8 cellular contexts compared by ENCODE assay signal in genomic region chr11:58577441-58578135, GRCh38. TPM values are rescaled to one million over a fixed set of nuclear protein-coding genes. Genes with fewer than 3 reads are reported as not detected.
DNase-seq lines count a peak whose midpoint lies in the region; ATAC-seq and TF ChIP-seq lines count a peak whose summit lies in the region.

No MANE protein-coding gene starts in this region.

- H3K9me2 ChIP-seq in DOHH2 (replicated peaks; ENCODE audit: control insufficient read depth, low read length) = no peaks in the 10 kb centered on the region

- peaks cover 8 to 27% of the 10 kb centered on the region in 2 experiments; a peak in 3 of 4 replicates for H3K79me1 ChIP-seq in IMR-90 (ENCODE audit: low read depth in 1 of 2, low read length in 2 of 2)

- peak overlapping the region; percentile 91 for H2BK120ac ChIP-seq in IMR-90 (ENCODE audit: low read depth, low read length)

- peak overlapping the region; percentile 92 for H3K4me3 ChIP-seq in DOHH2 (ENCODE audit: low read length)
- peak overlapping the region; percentile 61 for H3K4me3 ChIP-seq in IMR-90 (ENCODE audit: insufficient read depth, low read depth, low read length)
- H3K4me3 ChIP-seq in body of pancreas = peak overlapping the region; percentile 11 to 71

- no peaks in the 10 kb centered on the region for H3K27me3 ChIP-seq in DOHH2 (ENCODE audit: control insufficient read depth, low read length)
- H3K27me3 ChIP-seq in IMR-90 (ENCODE audit: control insufficient read depth, insufficient read depth, low read length) = no peaks in the 10 kb centered on the region
- no peaks in the 10 kb centered on the region for H3K27me3 ChIP-seq in body of pancreas

- H2BK5ac ChIP-seq in IMR-90 (ENCODE audit: low read depth, low read length, poor library complexity, severe bottlenecking) = peak overlapping the region; percentile 94

- TF ChIP-seq RAD21 in IMR-90 (IDR thresholded peaks at IDR 0.05; ENCODE audit: low read length) = no peak

- dilution Hi-C loops in IMR-90 (cut with HindIII; ENCODE audit: low sequenced_read_pairs, unreplicated experiment) = no loop called here

- 0% methylated on average over 9 of the region's 22 CpGs; no CpG with 5 or more reads in 1 of the 2 experiments for WGBS in IMR-90 (ENCODE audit: extremely low coverage in 2 of 2, insufficient read length in 1 of 2), 2 experiments
- 0% methylated on average over 17 to 22 of the region's 22 CpGs for WGBS in body of pancreas, 2 donors

- H3K14ac ChIP-seq in IMR-90 (replicated peaks; ENCODE audit: low read depth, low read length) = peak overlapping the region; percentile 94

- H2AFZ ChIP-seq in IMR-90 (replicated peaks; ENCODE audit: low read length, poor library complexity) = peak overlapping the region; percentile 85

- no peaks in the 10 kb centered on the region for H3K9me3 ChIP-seq in DOHH2 (ENCODE audit: control insufficient read depth, insufficient read depth, low read length)
- no peaks in the 10 kb centered on the region for H3K9me3 ChIP-seq in IMR-90 (ENCODE audit: control insufficient read depth, insufficient read depth, low read length)
- no peaks in the 10 kb centered on the region for H3K9me3 ChIP-seq in body of pancreas

- H3K9me1 ChIP-seq in IMR-90 (ENCODE audit: insufficient read depth, low read length) = peaks cover 5% of the 10 kb centered on the region; the same call in 1 of the 2 replicates

- peaks cover 78% of the 10 kb centered on the region for H3K79me2 ChIP-seq in DOHH2 (ENCODE audit: control insufficient read depth, low read length)

- peak; percentile 97 for DNase-seq in IMR-90
- DNase-seq in T1000 (lab: John Stamatoyannopoulos, UW) = peak; percentile 53
- peak in 2 of 4 donors; percentile 54 to 63 for DNase-seq in body of pancreas
- peak; percentile 92 for DNase-seq in iris pigment epithelial cell (ENCODE audit: low read depth)
- DNase-seq in stimulated activated CD4-positive, alpha-beta T cell treated with anti-CD3 and anti-CD28 coated beads, Interleukin-1b, Interleukin-23, amount 100 ng/mL, for 48 hours = peak; percentile 83
- DNase-seq in DMS153 (lab: John Stamatoyannopoulos, UW) = no peak

- intact Hi-C loops in IMR-90 (cut with micrococcal nuclease) (loop anchor here (1.0 to 10.0 kb wide), 6 partner anchors 53 to 977 kb away; partner anchors contain the start of gene FAM111A), body of pancreas (cut with DNase I) (no loop called here)

- H3K4me1 ChIP-seq in DOHH2 (ENCODE audit: control insufficient read depth, low read length) = peaks cover 53% of the 10 kb centered on the region
- H3K4me1 ChIP-seq in IMR-90 (ENCODE audit: control insufficient read depth, insufficient read depth, low read length) = peaks cover 15% of the 10 kb centered on the region
- H3K4me1 ChIP-seq in body of pancreas = peaks cover 64% of the 10 kb centered on the region

- H3K4me2 ChIP-seq in DOHH2 (ENCODE audit: low read length) = peak overlapping the region; percentile 95
- H3K4me2 ChIP-seq in IMR-90 (ENCODE audit: low read depth, low read length) = peak overlapping the region; percentile 74

- peak overlapping the region; percentile 100 for H2AK9ac ChIP-seq in IMR-90 (replicated peaks; ENCODE audit: low read depth, low read length, poor library complexity)

- H4K8ac ChIP-seq in IMR-90 (ENCODE audit: low read depth in 2 of 2, low read length in 2 of 2) = peak overlapping the region; percentile 88 to 93

- H3K36me3 ChIP-seq in DOHH2 (ENCODE audit: control insufficient read depth, low read length) = peaks cover 61% of the 10 kb centered on the region
- H3K36me3 ChIP-seq in IMR-90 (ENCODE audit: control insufficient read depth, insufficient read depth, low read length) = no peaks in the 10 kb centered on the region
- no peaks in the 10 kb centered on the region for H3K36me3 ChIP-seq in body of pancreas (replicated peaks in 1 of 2; ENCODE audit: insufficient read depth in 1 of 2, low read depth in 2 of 2)

- ATAC-seq in GM21528 (IDR thresholded peaks at IDR 0.05; ENCODE audit: low FRiP score, unreplicated experiment) = peak; percentile 51
- no peak; the same call in 1 of the 2 replicates for ATAC-seq in IMR-90 (ENCODE audit: low read depth)
- ATAC-seq in body of pancreas = no peak

- peak overlapping the region; percentile 94 for H4K91ac ChIP-seq in IMR-90 (ENCODE audit: insufficient read depth, low read depth, low read length)

- peak overlapping the region; percentile 78 for H3K18ac ChIP-seq in IMR-90 (ENCODE audit: low read depth, low read length)

- H3K27ac ChIP-seq in DOHH2 (ENCODE audit: low read depth, low read length) (peak overlapping the region; percentile 96), IMR-90 (ENCODE audit: insufficient read depth, low read length) (peak overlapping the region; percentile 92), body of pancreas (peak overlapping the region; percentile 98 to 100 (median 100))

- peak overlapping the region; percentile 54 for H2BK20ac ChIP-seq in IMR-90 (ENCODE audit: low read depth, low read length)

- H4K20me1 ChIP-seq in DOHH2 (ENCODE audit: control insufficient read depth, insufficient read depth, low read depth, low read length) = peaks cover 23% of the 10 kb centered on the region
- H4K20me1 ChIP-seq in IMR-90 (ENCODE audit: insufficient read depth, low read length) = peaks cover 7% of the 10 kb centered on the region

- TF ChIP-seq CTCF in DOHH2 (IDR thresholded peaks at IDR 0.05; ENCODE audit: low read depth, low read length, poor library complexity, severe bottlenecking) (no peak), IMR-90 (conservative IDR thresholded peaks at IDR 0.05; ENCODE audit: low read depth, low read length) (no peak), body of pancreas (IDR thresholded peaks at IDR 0.05) (no peak)

- peak overlapping the region; percentile 99 for H3K56ac ChIP-seq in IMR-90 (ENCODE audit: extremely low read depth, insufficient read depth, low read length)

- CTCF ChIA-PET in IMR-90 (lab: Yijun Ruan, JAX) = interaction anchor here (0.5 to 2.3 kb wide), 7 partner anchors 9 to 1018 kb away, joined by 3 to 25 read pairs (median 3); partner anchors contain the start of gene DTX4

- peak overlapping the region; percentile 94 for H2AK5ac ChIP-seq in IMR-90 (ENCODE audit: low read depth, low read length)

- in situ Hi-C loops in IMR-90 (cut with MboI; ENCODE audit: low sequenced_read_pairs) = loop anchor here (5.0 to 25.0 kb wide), 3 partner anchors 50 to 985 kb away; no protein-coding TSS in a partner anchor

- H3K4ac ChIP-seq in IMR-90 (ENCODE audit: low read depth, low read length) = peak overlapping the region; percentile 98

- H3K23ac ChIP-seq in IMR-90 (ENCODE audit: low read depth, low read length) = peak overlapping the region; percentile 88

- peak; percentile 91 for TF ChIP-seq POLR2A in IMR-90 (IDR thresholded peaks at IDR 0.05; ENCODE audit: low read depth, low read length)
- peak; percentile 55 to 83 (median 74) for TF ChIP-seq POLR2A in body of pancreas (IDR thresholded peaks at IDR 0.05)

- POLR2A ChIA-PET in IMR-90 (lab: Charles Lee; ENCODE audit: unreplicated experiment) = interaction anchor here (1.0 kb wide), 1 partner anchor 52 kb away, joined by 4 read pairs; no protein-coding TSS in a partner anchor

- H4K5ac ChIP-seq in IMR-90 (ENCODE audit: low read depth, low read length) = peak overlapping the region; percentile 91

- H2BK15ac ChIP-seq in IMR-90 (ENCODE audit: low read depth, low read length) = peak overlapping the region; percentile 51; the same call in 1 of the 3 replicates

- TSS peak; percentile 68 for BruUV-seq in IMR-90 (replicated peaks; lab: Mats Ljungman, UMichigan)

- H3K9ac ChIP-seq in IMR-90 (ENCODE audit: low read depth, low read length) = peak overlapping the region; percentile 89

- peaks cover 20% of the 10 kb centered on the region for H3F3A ChIP-seq in DOHH2 (ENCODE audit: control insufficient read depth, insufficient read depth)

TF ChIP-seq in IMR-90, 13 proteins besides CTCF, POLR2A, EP300 and RAD21 (continues in another document):
- TF ChIP-seq MAFK (IDR thresholded peaks at IDR 0.05; ENCODE audit: low read depth, low read length) (no peak), SMC3 (IDR thresholded peaks at IDR 0.05; ENCODE audit: low read depth, low read length) (no peak), CEBPB (IDR thresholded peaks at IDR 0.05; ENCODE audit: low read depth, low read length) (peak; percentile 82), MXI1 (IDR thresholded peaks at IDR 0.05; ENCODE audit: borderline replicate concordance, low read depth, low read length) (no peak), FOS (IDR thresholded peaks at IDR 0.05; ENCODE audit: low read depth, low read length) (peak; percentile 85), RCOR1 (IDR thresholded peaks at IDR 0.05; ENCODE audit: insufficient replicate concordance, low read length) (no peak), RFX5 (IDR thresholded peaks at IDR 0.05; ENCODE audit: low read depth, low read length) (no peak), MAZ (IDR thresholded peaks at IDR 0.05; ENCODE audit: borderline replicate concordance, low read depth, low read length) (peak; percentile 16; the same call in 1 of the 2 replicates), USF2 (IDR thresholded peaks at IDR 0.05; ENCODE audit: low read depth, low read length) (no peak), CHD1 (IDR thresholded peaks at IDR 0.05; ENCODE audit: low read depth, low read length) (peak; percentile 80; the same call in 1 of the 2 replicates)

RNA-seq across cellular contexts. Expression of gene ZFP91, which starts 1.3 kb away (rescaled TPM):
- total RNA-seq in IMR-90 (2012; rRNA removed) (25.3 and 43.0 TPM in 2 replicates), body of pancreas (10 to 100 TPM; 25.4 to 25.7 TPM)
- polyA plus RNA-seq in IMR-90 (2012; rRNA removed) = 18.1 and 20.7 TPM in 2 replicates
- polyA plus RNA-seq in IMR-90 (2012; cell fraction: cytosol; rRNA removed) = 3.4 and 5.3 TPM in 2 replicates
- polyA plus RNA-seq in IMR-90 (2012; cell fraction: nucleus; rRNA removed; ENCODE audit: low replicate concordance) = 2.9 and 18.9 TPM in 2 replicates

RNA-seq across cellular contexts. Expression of gene LPXN, which starts 1.9 kb away (rescaled TPM):
- 11.9 and 13.4 TPM in 2 replicates for total RNA-seq in IMR-90 (2012; rRNA removed)
- 15.2 and 15.7 TPM in 2 replicates for polyA plus RNA-seq in IMR-90 (2012; rRNA removed)
- polyA plus RNA-seq in IMR-90 (2012; cell fraction: cytosol; rRNA removed) = 6.9 and 10.3 TPM in 2 replicates
- 8.6 and 12.5 TPM in 2 replicates for polyA plus RNA-seq in IMR-90 (2012; cell fraction: nucleus; rRNA removed; ENCODE audit: low replicate concordance)
- total RNA-seq in body of pancreas = 1 to 10 TPM; 5.7 to 6.3 TPM

RNA-seq across cellular contexts. Expression of gene CNTF, which starts 44.9 kb away (rescaled TPM):
- total RNA-seq in IMR-90 (2012; rRNA removed) (2.3 and 3.3 TPM in 2 replicates), body of pancreas (1 to 10 TPM in 1 of 2 donors, under 1 TPM in 1; 0.66 to 1.3 TPM)
- 1.1 and 1.2 TPM in 2 replicates for polyA plus RNA-seq in IMR-90 (2012; rRNA removed)
- 0.08 and 0.39 TPM in 2 replicates for polyA plus RNA-seq in IMR-90 (2012; cell fraction: cytosol; rRNA removed)
- polyA plus RNA-seq in IMR-90 (2012; cell fraction: nucleus; rRNA removed; ENCODE audit: low replicate concordance) = 0.91 and 5.2 TPM in 2 replicates

Comparison
In these comparisons a context has a peak if more than half of its experiments do, and no peak if none do; other contexts are left out.
1. H3K4me3 ChIP-seq: peak in every context shown above with its lines; median percentile 92 in DOHH2; 61 in IMR-90; 41 in body of pancreas.